Comparison of ENCODE assay signal across 8 cellular contexts in the genomic region with DNA sequence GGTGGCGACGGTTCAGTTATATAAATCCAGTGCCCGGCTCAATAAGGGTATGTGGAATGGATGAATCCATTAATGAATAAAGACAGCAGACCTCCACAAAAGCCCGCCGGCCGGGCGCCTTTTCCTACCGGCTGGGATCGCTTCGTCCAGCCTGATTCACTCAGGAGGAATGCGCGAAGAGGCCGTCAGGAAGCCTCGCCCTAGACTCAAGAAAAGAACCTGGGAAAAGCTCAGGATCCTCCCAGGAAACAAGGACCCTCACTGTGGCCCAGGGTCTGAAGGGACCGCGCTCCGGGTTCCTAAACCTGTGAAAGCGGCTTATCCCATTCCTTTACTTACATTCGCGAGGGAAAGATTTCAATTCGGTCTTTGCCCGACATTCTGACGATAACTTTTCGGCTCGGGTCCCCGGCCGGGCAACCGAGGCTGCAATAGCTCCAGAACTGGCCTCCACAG. TPM values are rescaled to one million over a fixed set of nuclear protein-coding genes. Genes with fewer than 3 reads are reported as not detected.
DNase-seq lines count a peak whose midpoint lies in the region; ATAC-seq and TF ChIP-seq lines count a peak whose summit lies in the region.

No MANE protein-coding gene starts in this region.

- peak overlapping the region; percentile 86 for H3K27ac Mint-ChIP-seq in glutamatergic neuron (ENCODE audit: unreplicated experiment)

- peaks cover 0 to 25% (median 0%) of the 10 kb centered on the region in 4 donors for H3K36me3 ChIP-seq in sigmoid colon

- H3K27me3 ChIP-seq in sigmoid colon: no peaks in the 10 kb centered on the region

- TF ChIP-seq EP300 in sigmoid colon (IDR thresholded peaks at IDR 0.05): no peak

- H3K4me1 ChIP-seq in sigmoid colon: peaks cover 0 to 58% (median 55%) of the 10 kb centered on the region in 4 donors

- no peaks in the 10 kb centered on the region for H3K9me3 Mint-ChIP-seq in activated T-cell treated with anti-CD3 and anti-CD28 coated beads, Interleukin-2, amount 50 U/mL, for 4 hours
- H3K9me3 Mint-ChIP-seq in glutamatergic neuron (ENCODE audit: unreplicated experiment): peaks cover 12% of the 10 kb centered on the region

- DNase-seq in COLO668 (lab: John Stamatoyannopoulos, UW; ENCODE audit: unreplicated experiment) (peak; percentile 43), glutamatergic neuron (no peak), sigmoid colon (peak; percentile 68), midbrain (lab: John Stamatoyannopoulos, UW) (no peak), NCI-H1092 treated with DMSO at 0.1 percent for 48 hours (lab: John Stamatoyannopoulos, UW) (no peak)
- no peak for DNase-seq in activated T-cell treated with anti-CD3 and anti-CD28 coated beads, Interleukin-2, amount 50 U/mL, for 4 hours

- no peaks in the 10 kb centered on the region for H3K9me3 ChIP-seq in sigmoid colon

- intact Hi-C loops in sigmoid colon (cut with DNase I): loop anchor here (2.0 kb wide), 1 partner anchor 119 kb away; the partner anchor contains the start of gene PALS1

- ATAC-seq in HG02759 (IDR thresholded peaks at IDR 0.05; ENCODE audit: unreplicated experiment): peak; percentile 2
- no peak for ATAC-seq in activated T-cell treated with anti-CD3 and anti-CD28 coated beads, Interleukin-2, amount 50 U/mL, for 4 hours
- ATAC-seq in HG02623 (IDR thresholded peaks at IDR 0.05; ENCODE audit: unreplicated experiment): no peak

- TF ChIP-seq POLR2A in sigmoid colon (IDR thresholded peaks at IDR 0.05): peak; percentile 12 to 48

- no peak for TF ChIP-seq CTCF in glutamatergic neuron (IDR thresholded peaks at IDR 0.05; ENCODE audit: partially characterized antibody, unreplicated experiment)
- no peak for TF ChIP-seq CTCF in sigmoid colon (IDR thresholded peaks at IDR 0.05)

- peak overlapping the region; percentile 88 to 93 (median 90) for H3K27ac ChIP-seq in sigmoid colon

- H3K4me3 ChIP-seq in sigmoid colon: peak overlapping the region; percentile 82 to 85 (median 83)

- peaks cover 5% of the 10 kb centered on the region for H3K36me3 Mint-ChIP-seq in activated T-cell treated with anti-CD3 and anti-CD28 coated beads, Interleukin-2, amount 50 U/mL, for 4 hours (ENCODE audit: insufficient read depth)
- no peaks in the 10 kb centered on the region for H3K36me3 Mint-ChIP-seq in glutamatergic neuron (ENCODE audit: unreplicated experiment)

- WGBS in sigmoid colon, 2 donors: 0% methylated on average over 28 of the region's 28 CpGs

- peak overlapping the region; percentile 98 for H3K4me3 Mint-ChIP-seq in activated T-cell treated with anti-CD3 and anti-CD28 coated beads, Interleukin-2, amount 50 U/mL, for 4 hours
- H3K4me3 Mint-ChIP-seq in glutamatergic neuron (ENCODE audit: unreplicated experiment): peak overlapping the region; percentile 99

- H3K27me3 Mint-ChIP-seq in activated T-cell treated with anti-CD3 and anti-CD28 coated beads, Interleukin-2, amount 50 U/mL, for 4 hours (ENCODE audit: low read depth): no peaks in the 10 kb centered on the region
- peaks cover 6% of the 10 kb centered on the region for H3K27me3 Mint-ChIP-seq in glutamatergic neuron (ENCODE audit: unreplicated experiment)

- H3K4me1 Mint-ChIP-seq in activated T-cell treated with anti-CD3 and anti-CD28 coated beads, Interleukin-2, amount 50 U/mL, for 4 hours (ENCODE audit: low read depth): peaks cover 49% of the 10 kb centered on the region
- H3K4me1 Mint-ChIP-seq in glutamatergic neuron (ENCODE audit: low read depth, unreplicated experiment): peaks cover 13% of the 10 kb centered on the region

RNA-seq across cellular contexts. Expression of gene ATP6V1D, which starts 0.3 kb away (rescaled TPM):
- 10 to 100 TPM; 22.7 to 30.9 (median 24.8) TPM for total RNA-seq in activated T-cell treated with anti-CD3 and anti-CD28 coated beads, Interleukin-2, amount 50 U/mL, for 4 hours
- total RNA-seq in glutamatergic neuron (ENCODE audit: unreplicated experiment): 108 TPM
- total RNA-seq in sigmoid colon: 10 to 100 TPM; 65.8 to 89.9 (median 76.7) TPM
- polyA plus RNA-seq in sigmoid colon: 100 to 1,000 TPM in 1 of 3 donors, 10 to 100 TPM in 2; 64.1 to 181 (median 97.9) TPM

RNA-seq across cellular contexts. Expression of gene EIF2S1, which starts 0.8 kb away (rescaled TPM):
- 100 to 1,000 TPM; 377 to 401 (median 392) TPM for total RNA-seq in activated T-cell treated with anti-CD3 and anti-CD28 coated beads, Interleukin-2, amount 50 U/mL, for 4 hours
- 68.2 TPM for total RNA-seq in glutamatergic neuron (ENCODE audit: unreplicated experiment)
- total RNA-seq in sigmoid colon: 100 to 1,000 TPM in 3 of 4 donors, 10 to 100 TPM in 1; 31.3 to 131 (median 119) TPM
- polyA plus RNA-seq in sigmoid colon: 100 to 1,000 TPM in 1 of 3 donors, 10 to 100 TPM in 2; 75.7 to 104 (median 86.6) TPM

RNA-seq across cellular contexts. Expression of gene PLEK2, which starts 52.6 kb away (rescaled TPM):
- total RNA-seq in activated T-cell treated with anti-CD3 and anti-CD28 coated beads, Interleukin-2, amount 50 U/mL, for 4 hours: 1 to 10 TPM; 1.8 to 2.5 (median 2.4) TPM
- not detected for total RNA-seq in glutamatergic neuron (ENCODE audit: unreplicated experiment)
- total RNA-seq in sigmoid colon: 1 to 10 TPM in 2 of 4 donors, under 1 TPM in 1, not detected in 1; 0.16 to 7.8 (median 1.8) TPM
- polyA plus RNA-seq in sigmoid colon: 10 to 100 TPM; 35.4 to 51.8 (median 35.8) TPM

Comparison
In these comparisons a context has a peak if more than half of its experiments do, and no peak if none do; other contexts are left out.
1. DNase-seq: peak in COLO668 (single experiment) and sigmoid colon (single experiment); none in activated T-cell treated with anti-CD3 and anti-CD28 coated beads, Interleukin-2, amount 50 U/mL, for 4 hours (single experiment), glutamatergic neuron (single experiment), midbrain (single experiment) and NCI-H1092 treated with DMSO at 0.1 percent for 48 hours (single experiment).